31 cellular contexts compared by ENCODE assay signal in genomic region chr18:70448588-70448987, GRCh38.
"Had no signal": no experiment of that assay in that cellular context is flagged by ENCODE, and none has a peak within 500 bp of the region (broad histone marks: within the 10 kb centered on the region; RNA-seq: fewer than 3 reads in every experiment).

No MANE protein-coding gene starts in this region.

- H2AFZ ChIP-seq: PC-9 had no signal

- H3K36me3 Mint-ChIP-seq: activated CD8-positive, alpha-beta memory T cell treated with anti-CD3 and anti-CD28 coated beads, Interleukin-2, amount 10 ng/mL, durations not matched to agents 7 days and 5 days; T-cell had no signal

- H3K27ac Mint-ChIP-seq: activated CD4-positive, alpha-beta T cell treated with anti-CD3 and anti-CD28 coated beads, Interleukin-2, amount 10 ng/mL, durations not matched to agents 24 days and 14 days; activated CD8-positive, alpha-beta memory T cell treated with anti-CD3 and anti-CD28 coated beads, Interleukin-2, amount 10 ng/mL, durations not matched to agents 7 days and 5 days; activated naive CD4-positive, alpha-beta T cell treated with anti-CD3 and anti-CD28 coated beads, Interleukin-2, amount 50 U/mL, for 72 hours; activated naive CD8-positive, alpha-beta T cell treated with anti-CD3 and anti-CD28 coated beads, Interleukin-2, amount 50 U/mL, for 24 hours; activated T-cell treated with anti-CD3 and anti-CD28 coated beads, Interleukin-2, amount 50 U/mL, for 24 hours; activated T-helper 1 cell treated with anti-CD3 and anti-CD28 coated beads, Interleukin-12 subunit alpha, Interleukin-12 subunit beta, Interleukin-2, Interleukin-4 antibody, amounts not matched to agents 30 ng/mL and 10 ng/mL and 1 ng/mL, durations not matched to agents 14 hours and 24 hours and 36 hours; T-cell; WTC11 had no signal

- H3K9me3 ChIP-seq: ascending aorta had no signal

- H3K27ac ChIP-seq: ascending aorta, brain microvascular endothelial cell, PC-9 had no signal

- H3K27me3 ChIP-seq: ascending aorta, brain microvascular endothelial cell had no signal

- DNase-seq: activated CD4-positive, alpha-beta T cell treated with anti-CD3 and anti-CD28 coated beads for 1 hour; activated CD4-positive, alpha-beta T cell treated with anti-CD3 and anti-CD28 coated beads, Interleukin-2, amount 10 ng/mL, durations not matched to agents 24 days and 14 days; activated CD4-positive, alpha-beta T cell treated with anti-CD3 and anti-CD28 coated beads, Interleukin-2, amount 50 U/mL, for 48 hours; activated CD8-positive, alpha-beta memory T cell treated with anti-CD3 and anti-CD28 coated beads, Interleukin-2, amount 10 ng/mL, durations not matched to agents 7 days and 5 days; activated effector memory CD4-positive, alpha-beta T cell treated with Interleukin-2 at 50 U/mL for 16 hours; activated naive CD4-positive, alpha-beta T cell; activated naive CD8-positive, alpha-beta T cell treated with anti-CD3 and anti-CD28 coated beads, Interleukin-2, amount 50 U/mL, for 24 hours; activated T-cell treated with anti-CD3 and anti-CD28 coated beads, Interleukin-2, amount 50 U/mL, for 24 hours; amniotic stem cell; brain microvascular endothelial cell; cerebellar nuclear complex; Kasumi-1; KBM-7; NCI-H1048; NCI-H146; NCI-H187 treated with DMSO at 0.1 percent for 48 hours; NCI-H2171; NCI-H2227 treated with DMSO at 0.1 percent for 48 hours; NCI-H446 treated with DMSO at 0.1 percent for 48 hours; NCI-H524 treated with DMSO at 0.1 percent for 48 hours; NCI-H774; PC-9; SIG-M5; T-cell; T-helper 2 cell; T1000 had no signal

- H3K36me3 ChIP-seq: ascending aorta, brain microvascular endothelial cell had no signal

- H3K4me1 Mint-ChIP-seq: activated CD4-positive, alpha-beta T cell treated with anti-CD3 and anti-CD28 coated beads, Interleukin-2, amount 10 ng/mL, durations not matched to agents 24 days and 14 days; activated CD8-positive, alpha-beta memory T cell treated with anti-CD3 and anti-CD28 coated beads, Interleukin-2, amount 10 ng/mL, durations not matched to agents 7 days and 5 days; activated naive CD8-positive, alpha-beta T cell treated with anti-CD3 and anti-CD28 coated beads, Interleukin-2, amount 50 U/mL, for 24 hours; T-cell had no signal

- FAIRE-seq: colon had no signal

- H3K4me3 Mint-ChIP-seq: activated CD4-positive, alpha-beta T cell treated with anti-CD3 and anti-CD28 coated beads, Interleukin-2, amount 10 ng/mL, durations not matched to agents 24 days and 14 days; activated CD8-positive, alpha-beta memory T cell treated with anti-CD3 and anti-CD28 coated beads, Interleukin-2, amount 10 ng/mL, durations not matched to agents 7 days and 5 days; activated naive CD8-positive, alpha-beta T cell treated with anti-CD3 and anti-CD28 coated beads, Interleukin-2, amount 50 U/mL, for 24 hours; activated T-cell treated with anti-CD3 and anti-CD28 coated beads, Interleukin-2, amount 50 U/mL, for 24 hours; activated T-helper 1 cell treated with anti-CD3 and anti-CD28 coated beads, Interleukin-12 subunit alpha, Interleukin-12 subunit beta, Interleukin-2, Interleukin-4 antibody, amounts not matched to agents 30 ng/mL and 10 ng/mL and 1 ng/mL, durations not matched to agents 14 hours and 24 hours and 36 hours; T-cell; WTC11 had no signal

- H3K27me3 Mint-ChIP-seq: activated CD4-positive, alpha-beta T cell treated with anti-CD3 and anti-CD28 coated beads, Interleukin-2, amount 10 ng/mL, durations not matched to agents 24 days and 14 days had no signal

- ATAC-seq: activated CD8-positive, alpha-beta memory T cell treated with anti-CD3 and anti-CD28 coated beads, Interleukin-2, amount 10 ng/mL, durations not matched to agents 7 days and 5 days; activated naive CD4-positive, alpha-beta T cell treated with anti-CD3 and anti-CD28 coated beads, Interleukin-2, amount 50 U/mL, for 72 hours; activated naive CD8-positive, alpha-beta T cell treated with anti-CD3 and anti-CD28 coated beads, Interleukin-2, amount 50 U/mL, for 24 hours; T-cell; WTC11 had no signal

- H3K4me2 ChIP-seq: PC-9 had no signal

- H3K9me3 Mint-ChIP-seq: activated CD4-positive, alpha-beta T cell treated with anti-CD3 and anti-CD28 coated beads, Interleukin-2, amount 10 ng/mL, durations not matched to agents 24 days and 14 days had no signal

- H3K4me1 ChIP-seq: ascending aorta had no signal

- H3K4me3 ChIP-seq: ascending aorta, PC-9 had no signal
